ENCODE assay signal across 35 cellular contexts in genomic region chr5:35409361-35409760, GRCh38.
"Had no signal": no experiment of that assay in that cellular context is flagged by ENCODE, and none has a peak within 500 bp of the region (broad histone marks: within the 10 kb centered on the region; RNA-seq: fewer than 3 reads in every experiment).

No MANE protein-coding gene starts in this region.

- H3K4me3 ChIP-seq: MG63 had no signal

- DNase-seq: Karpas-422, Kasumi-1, MG63, MM.1S, MV-4-11, NCI-H1048, NCI-H1092, NCI-H1092 treated with DMSO at 0.1 percent for 48 hours, NCI-H1105, NCI-H1105 treated with DMSO at 0.1 percent for 48 hours, NCI-H1417, NCI-H1417 treated with DMSO at 0.1 percent for 48 hours, NCI-H1436, NCI-H1436 treated with DMSO at 0.1 percent for 48 hours, NCI-H146, NCI-H1694, NCI-H1694 treated with DMSO at 0.1 percent for 48 hours, NCI-H187, NCI-H187 treated with DMSO at 0.1 percent for 48 hours, NCI-H1930, NCI-H2029, NCI-H2029 treated with DMSO at 0.1 percent for 48 hours, NCI-H2081, NCI-H2081 treated with DMSO at 0.1 percent for 48 hours, NCI-H2107, NCI-H2171, NCI-H2171 treated with DMSO at 0.1 percent for 48 hours, NCI-H2227 treated with DMSO at 0.1 percent for 48 hours, NCI-H226, NCI-H345, NCI-H446, NCI-H446 treated with DMSO at 0.1 percent for 48 hours, NCI-H510A, NCI-H510A treated with DMSO at 0.1 percent for 48 hours, NCI-H524 had no signal

- H3K36me3 ChIP-seq: MG63 had no signal

- H3K9me3 ChIP-seq: MG63 had no signal
